9 cellular contexts compared by ENCODE assay signal in genomic region chr1:52053862-52054261, GRCh38. TPM values are rescaled to one million over a fixed set of nuclear protein-coding genes. Genes with fewer than 3 reads are reported as not detected.
DNase-seq lines count a peak whose midpoint lies in the region; ATAC-seq and TF ChIP-seq lines count a peak whose summit lies in the region.
"Had no signal": no experiment of that assay in that cellular context is flagged by ENCODE, and none has a peak within 500 bp of the region (broad histone marks: within the 10 kb centered on the region; RNA-seq: fewer than 3 reads in every experiment).

No MANE protein-coding gene starts in this region.

- H3K4me1 Mint-ChIP-seq in chondrocyte (ENCODE audit: low read depth): peaks cover 52% of the 10 kb centered on the region
- H3K4me1 Mint-ChIP-seq in naive thymus-derived CD8-positive, alpha-beta T cell: peaks cover 31 to 63% (median 62%) of the 10 kb centered on the region in 4 donors

- no CpG with 5 or more reads among the region's 1 CpG for WGBS in IMR-90 (ENCODE audit: extremely low coverage in 2 of 2, insufficient read length in 1 of 2), 2 experiments

- POLR2A ChIA-PET in IMR-90 (lab: Charles Lee; ENCODE audit: unreplicated experiment): no interaction called here
- POLR2A ChIA-PET in naive thymus-derived CD8-positive, alpha-beta T cell (lab: Charles Lee): interaction anchor here (5.1 kb wide), 1 partner anchor 22 kb away, joined by 55 read pairs; the partner anchor contains the start of gene KTI12

- H2BK20ac ChIP-seq in IMR-90 (ENCODE audit: low read depth, low read length): no peak overlapping the region

- DNase-seq in IMR-90 (no peak), chondrocyte (ENCODE audit: low spot score) (no peak), SKM-1 (lab: John Stamatoyannopoulos, UW; ENCODE audit: unreplicated experiment) (no peak), retina (no peak)
- no peak for DNase-seq in naive thymus-derived CD8-positive, alpha-beta T cell
- DNase-seq: NCI-H774 had no signal

- H3K9me3 Mint-ChIP-seq in chondrocyte (ENCODE audit: low read depth): no peaks in the 10 kb centered on the region
- no peaks in the 10 kb centered on the region for H3K9me3 Mint-ChIP-seq in naive thymus-derived CD8-positive, alpha-beta T cell

- H3K27ac Mint-ChIP-seq in chondrocyte (ENCODE audit: unreplicated experiment): peak overlapping the region; percentile 99
- H3K27ac Mint-ChIP-seq in naive thymus-derived CD8-positive, alpha-beta T cell: peak overlapping the region in 9 of 10 donors; percentile 7 to 98 (median 96)

- H3K36me3 Mint-ChIP-seq in chondrocyte (ENCODE audit: low read depth): peaks cover 5% of the 10 kb centered on the region
- H3K36me3 Mint-ChIP-seq in naive thymus-derived CD8-positive, alpha-beta T cell: peaks cover 1 to 26% (median 8%) of the 10 kb centered on the region in 3 donors

- no peaks in the 10 kb centered on the region for H3K27me3 Mint-ChIP-seq in chondrocyte (ENCODE audit: low read depth)
- no peaks in the 10 kb centered on the region for H3K27me3 Mint-ChIP-seq in naive thymus-derived CD8-positive, alpha-beta T cell

- peak overlapping the region; percentile 89 for H3K4me3 ChIP-seq in BLaER1
- peak overlapping the region; percentile 84; the same call in 1 of the 2 replicates for H3K4me3 ChIP-seq in IMR-90 (ENCODE audit: insufficient read depth, low read depth, low read length)

- no peak overlapping the region for H2BK5ac ChIP-seq in IMR-90 (ENCODE audit: low read depth, low read length, poor library complexity, severe bottlenecking)

- H3K79me1 ChIP-seq in IMR-90 (ENCODE audit: low read depth in 1 of 2, low read length in 2 of 2): peaks cover 28 to 67% of the 10 kb centered on the region in 2 experiments

- no peak overlapping the region for H4K5ac ChIP-seq in IMR-90 (ENCODE audit: low read depth, low read length)

- dilution Hi-C loops in IMR-90 (cut with HindIII; ENCODE audit: low sequenced_read_pairs, unreplicated experiment): no loop called here

- no peak overlapping the region for H2AFZ ChIP-seq in IMR-90 (replicated peaks; ENCODE audit: low read length, poor library complexity)

- no peak for TF ChIP-seq RAD21 in IMR-90 (IDR thresholded peaks at IDR 0.05; ENCODE audit: low read length)

- H3K36me3 ChIP-seq in BLaER1 (peaks cover 31% of the 10 kb centered on the region), IMR-90 (ENCODE audit: control insufficient read depth, insufficient read depth, low read length) (peaks cover 7% of the 10 kb centered on the region)

- peak overlapping the region; percentile 93 for H3K4me3 Mint-ChIP-seq in chondrocyte (ENCODE audit: unreplicated experiment)
- H3K4me3 Mint-ChIP-seq in naive thymus-derived CD8-positive, alpha-beta T cell: peak overlapping the region; percentile 88 to 100 (median 99)

- H3K9me3 ChIP-seq in BLaER1 (no peaks in the 10 kb centered on the region), IMR-90 (ENCODE audit: control insufficient read depth, insufficient read depth, low read length) (no peaks in the 10 kb centered on the region)

- H3K56ac ChIP-seq in IMR-90 (ENCODE audit: extremely low read depth, insufficient read depth, low read length): no peak overlapping the region

- H3K23ac ChIP-seq in IMR-90 (ENCODE audit: low read depth, low read length): 0 out of 2 replicates have a peak overlapping the region, but pooled peaks have one; percentile 76

- H4K20me1 ChIP-seq in BLaER1: peaks cover 79% of the 10 kb centered on the region
- H4K20me1 ChIP-seq in IMR-90 (ENCODE audit: insufficient read depth, low read length): peaks cover 13% of the 10 kb centered on the region; the same call in 1 of the 2 replicates

- no peaks in the 10 kb centered on the region for H3K9me1 ChIP-seq in IMR-90 (ENCODE audit: insufficient read depth, low read length)

- BruUV-seq in IMR-90 (replicated peaks; lab: Mats Ljungman, UMichigan): no TSS peak

- in situ Hi-C loops in IMR-90 (cut with MboI; ENCODE audit: low sequenced_read_pairs): no loop called here

- H3K4ac ChIP-seq in IMR-90 (ENCODE audit: low read depth, low read length): no peak overlapping the region

- no peak overlapping the region for H4K91ac ChIP-seq in IMR-90 (ENCODE audit: insufficient read depth, low read depth, low read length)

- peak overlapping the region; percentile 92 for H3K4me2 ChIP-seq in BLaER1
- peak overlapping the region; percentile 93 for H3K4me2 ChIP-seq in IMR-90 (ENCODE audit: low read depth, low read length)

- H3K27me3 ChIP-seq in BLaER1 (no peaks in the 10 kb centered on the region), IMR-90 (ENCODE audit: control insufficient read depth, insufficient read depth, low read length) (no peaks in the 10 kb centered on the region)

- TF ChIP-seq CTCF in IMR-90 (conservative IDR thresholded peaks at IDR 0.05; ENCODE audit: low read depth, low read length): no peak
- TF ChIP-seq CTCF in chondrocyte (IDR thresholded peaks at IDR 0.05): no peak

- H2AK9ac ChIP-seq in IMR-90 (replicated peaks; ENCODE audit: low read depth, low read length, poor library complexity): no peak overlapping the region

- ATAC-seq in IMR-90 (ENCODE audit: low read depth): no peak
- no peak for ATAC-seq in naive thymus-derived CD8-positive, alpha-beta T cell
- no peak for ATAC-seq in HG02840 (IDR thresholded peaks at IDR 0.05; ENCODE audit: low FRiP score, unreplicated experiment)
- ATAC-seq in GM18870 (IDR thresholded peaks at IDR 0.05; ENCODE audit: unreplicated experiment): no peak

- CTCF ChIA-PET in IMR-90 (lab: Yijun Ruan, JAX): interaction anchor here (0.6 kb wide), 1 partner anchor 33 kb away, joined by 3 read pairs; no protein-coding TSS in a partner anchor

- no peak overlapping the region for H2BK120ac ChIP-seq in IMR-90 (ENCODE audit: low read depth, low read length)

- H2AK5ac ChIP-seq in IMR-90 (ENCODE audit: low read depth, low read length): no peak overlapping the region

- intact Hi-C loops in IMR-90 (cut with micrococcal nuclease): no loop called here

- H2BK15ac ChIP-seq in IMR-90 (ENCODE audit: low read depth, low read length): no peak overlapping the region

- no peak overlapping the region for H3K27ac ChIP-seq in BLaER1
- H3K27ac ChIP-seq in IMR-90 (ENCODE audit: insufficient read depth, low read length): no peak overlapping the region

- no peak overlapping the region; a peak in 1 of 4 replicates for H4K8ac ChIP-seq in IMR-90 (ENCODE audit: low read depth in 2 of 2, low read length in 2 of 2)

- peak overlapping the region; percentile 90 for H3K9ac ChIP-seq in BLaER1
- no peak overlapping the region; the same call in 1 of the 2 replicates for H3K9ac ChIP-seq in IMR-90 (ENCODE audit: low read depth, low read length)

- H3K18ac ChIP-seq in IMR-90 (ENCODE audit: low read depth, low read length): no peak overlapping the region

- H3K4me1 ChIP-seq in BLaER1: peaks cover 36% of the 10 kb centered on the region
- H3K4me1 ChIP-seq in IMR-90 (ENCODE audit: control insufficient read depth, insufficient read depth, low read length): peaks cover 2% of the 10 kb centered on the region; the same call in 1 of the 2 replicates

- TF ChIP-seq POLR2A in IMR-90 (IDR thresholded peaks at IDR 0.05; ENCODE audit: low read depth, low read length): no peak

- H3K14ac ChIP-seq in IMR-90 (replicated peaks; ENCODE audit: low read depth, low read length): 0 out of 2 replicates have a peak overlapping the region, but pooled peaks have one; percentile 89

TF ChIP-seq in IMR-90, 13 proteins besides CTCF, POLR2A, EP300 and RAD21:
- TF ChIP-seq RFX5 (IDR thresholded peaks at IDR 0.05; ENCODE audit: low read depth, low read length) (no peak), MXI1 (IDR thresholded peaks at IDR 0.05; ENCODE audit: borderline replicate concordance, low read depth, low read length) (no peak), RCOR1 (IDR thresholded peaks at IDR 0.05; ENCODE audit: insufficient replicate concordance, low read length) (no peak), CEBPB (IDR thresholded peaks at IDR 0.05; ENCODE audit: low read depth, low read length) (no peak), NFE2L2 (IDR thresholded peaks at IDR 0.05; ENCODE audit: low read depth, low read length) (no peak), BHLHE40 (IDR thresholded peaks at IDR 0.05; ENCODE audit: low read depth, low read length) (no peak), MAZ (IDR thresholded peaks at IDR 0.05; ENCODE audit: borderline replicate concordance, low read depth, low read length) (no peak)
- TF ChIP-seq, protein P1, sequence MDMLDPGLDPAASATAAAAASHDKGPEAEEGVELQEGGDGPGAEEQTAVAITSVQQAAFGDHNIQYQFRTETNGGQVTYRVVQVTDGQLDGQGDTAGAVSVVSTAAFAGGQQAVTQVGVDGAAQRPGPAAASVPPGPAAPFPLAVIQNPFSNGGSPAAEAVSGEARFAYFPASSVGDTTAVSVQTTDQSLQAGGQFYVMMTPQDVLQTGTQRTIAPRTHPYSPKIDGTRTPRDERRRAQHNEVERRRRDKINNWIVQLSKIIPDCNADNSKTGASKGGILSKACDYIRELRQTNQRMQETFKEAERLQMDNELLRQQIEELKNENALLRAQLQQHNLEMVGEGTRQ (IDR thresholded peaks at IDR 0.05; ENCODE audit: low read depth, low read length): no peak
TF ChIP-seq in IMR-90: peak in this region for 0.

RNA-seq across cellular contexts. Expression of gene TXNDC12, which starts 1.1 kb away (rescaled TPM):
- 29.9 and 35.3 TPM in 2 replicates for total RNA-seq in IMR-90 (2012; rRNA removed)
- 22.0 and 24.4 TPM in 2 replicates for polyA plus RNA-seq in IMR-90 (2012; rRNA removed)
- 13.5 and 14.3 TPM in 2 replicates for polyA plus RNA-seq in IMR-90 (2012; cell fraction: cytosol; rRNA removed)
- polyA plus RNA-seq in IMR-90 (2012; cell fraction: nucleus; rRNA removed; ENCODE audit: low replicate concordance): 12.7 and 17.4 TPM in 2 replicates
- total RNA-seq in chondrocyte: 47.5 to 55.0 TPM (median 54.8 TPM) in 3 replicates
- total RNA-seq in naive thymus-derived CD8-positive, alpha-beta T cell: 10 to 100 TPM; 34.3 to 35.3 TPM
- 10 to 100 TPM; 77.9 to 95.3 (median 84.0) TPM for polyA plus RNA-seq in naive thymus-derived CD8-positive, alpha-beta T cell

RNA-seq across cellular contexts. Expression of gene BTF3L4, which starts 2.2 kb away (rescaled TPM):
- total RNA-seq in IMR-90 (2012; rRNA removed) (41.2 and 46.4 TPM in 2 replicates), chondrocyte (51.1 to 59.2 TPM (median 54.5 TPM) in 3 replicates)
- 29.3 and 34.5 TPM in 2 replicates for polyA plus RNA-seq in IMR-90 (2012; rRNA removed)
- polyA plus RNA-seq in IMR-90 (2012; cell fraction: cytosol; rRNA removed): 4.9 and 8.1 TPM in 2 replicates
- polyA plus RNA-seq in IMR-90 (2012; cell fraction: nucleus; rRNA removed; ENCODE audit: low replicate concordance): 1.7 and 22.0 TPM in 2 replicates
- 10 to 100 TPM; 33.1 to 38.2 TPM for total RNA-seq in naive thymus-derived CD8-positive, alpha-beta T cell
- polyA plus RNA-seq in naive thymus-derived CD8-positive, alpha-beta T cell: 10 to 100 TPM; 61.9 to 71.0 (median 68.4) TPM

RNA-seq across cellular contexts. Expression of gene KTI12, which starts 20.3 kb away (rescaled TPM):
- total RNA-seq in IMR-90 (2012; rRNA removed): 13.1 and 15.2 TPM in 2 replicates
- polyA plus RNA-seq in IMR-90 (2012; rRNA removed): 16.3 and 18.3 TPM in 2 replicates
- polyA plus RNA-seq in IMR-90 (2012; cell fraction: cytosol; rRNA removed): 13.6 and 18.8 TPM in 2 replicates
- polyA plus RNA-seq in IMR-90 (2012; cell fraction: nucleus; rRNA removed; ENCODE audit: low replicate concordance): 11.6 and 16.9 TPM in 2 replicates
- total RNA-seq in chondrocyte: 10.6 to 10.9 TPM (median 10.6 TPM) in 3 replicates
- total RNA-seq in naive thymus-derived CD8-positive, alpha-beta T cell: 10 to 100 TPM; 16.9 to 19.5 TPM
- polyA plus RNA-seq in naive thymus-derived CD8-positive, alpha-beta T cell: 10 to 100 TPM; 42.2 to 47.5 (median 44.0) TPM
